8 cellular contexts compared by ENCODE assay signal in the genomic region with DNA sequence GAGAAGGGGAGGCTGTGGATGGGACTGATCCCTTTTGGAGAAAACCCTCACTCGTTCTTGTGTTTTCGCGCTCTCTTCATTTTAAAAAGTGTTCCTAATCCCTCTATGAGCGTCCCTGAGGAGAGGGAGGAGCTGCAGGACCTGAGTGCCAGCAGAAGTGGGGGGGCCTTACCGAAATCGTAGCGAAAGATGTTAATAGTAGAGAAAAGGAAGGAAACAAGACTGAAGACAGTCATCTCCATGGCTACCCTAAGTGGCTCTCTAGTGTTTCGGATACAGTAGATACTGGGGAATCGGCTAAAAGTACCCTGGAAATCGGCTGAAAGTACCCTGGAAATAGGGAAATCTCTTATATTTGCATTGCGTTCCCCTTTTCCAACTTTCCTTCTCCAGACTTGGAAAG. TPM values are rescaled to one million over a fixed set of nuclear protein-coding genes. Genes with fewer than 3 reads are reported as not detected.
DNase-seq lines count a peak whose midpoint lies in the region; ATAC-seq and TF ChIP-seq lines count a peak whose summit lies in the region.

No MANE protein-coding gene starts in this region.

- DNase-seq in activated CD4-positive, alpha-beta T cell treated with anti-CD3 and anti-CD28 coated beads, Interleukin-2, amount 10 ng/mL, durations not matched to agents 24 days and 14 days, result no peak
- no peak for DNase-seq in activated CD4-positive, alpha-beta T cell treated with anti-CD3 and anti-CD28 coated beads for 48 hours
- DNase-seq in activated naive CD4-positive, alpha-beta T cell treated with anti-CD3 and anti-CD28 coated beads, Interleukin-2, amount 50 U/mL, for 72 hours (ENCODE audit: low spot score in 2 of 2), result no peak
- DNase-seq in tibial nerve (ENCODE audit: low spot score in 2 of 2) (no peak), hepatic stellate cell (ENCODE audit: low spot score) (no peak)

- intact Hi-C loops in activated CD4-positive, alpha-beta T cell treated with anti-CD3 and anti-CD28 coated beads, Interleukin-2, amount 10 ng/mL, durations not matched to agents 24 days and 14 days (cut with micrococcal nuclease), result loop anchor here (1.0 to 5.0 kb wide), 7 partner anchors 9 to 89 kb away; no protein-coding TSS in a partner anchor

- TF ChIP-seq CTCF in tibial nerve (IDR thresholded peaks at IDR 0.05), result no peak

- H3K4me1 ChIP-seq in tibial nerve, result peaks cover 0 to 31% (median 11%) of the 10 kb centered on the region in 4 donors

- H3K27me3 ChIP-seq in layer of hippocampus (ENCODE audit: control insufficient read depth, insufficient read depth, low read length), result no peaks in the 10 kb centered on the region
- H3K27me3 ChIP-seq in tibial nerve, result no peaks in the 10 kb centered on the region

- no peaks in the 10 kb centered on the region for H3K9me3 ChIP-seq in tibial nerve

- H3K27ac Mint-ChIP-seq in activated CD4-positive, alpha-beta T cell treated with anti-CD3 and anti-CD28 coated beads, Interleukin-2, amount 10 ng/mL, durations not matched to agents 24 days and 14 days, result peak overlapping the region; percentile 96
- peak overlapping the region; percentile 90 to 94 for H3K27ac Mint-ChIP-seq in activated naive CD4-positive, alpha-beta T cell treated with anti-CD3 and anti-CD28 coated beads, Interleukin-2, amount 50 U/mL, for 72 hours

- peak overlapping the region; percentile 95 for H3K4me3 Mint-ChIP-seq in activated CD4-positive, alpha-beta T cell treated with anti-CD3 and anti-CD28 coated beads, Interleukin-2, amount 10 ng/mL, durations not matched to agents 24 days and 14 days

- no peaks in the 10 kb centered on the region for H3K9me3 Mint-ChIP-seq in activated CD4-positive, alpha-beta T cell treated with anti-CD3 and anti-CD28 coated beads, Interleukin-2, amount 10 ng/mL, durations not matched to agents 24 days and 14 days
- no peaks in the 10 kb centered on the region for H3K9me3 Mint-ChIP-seq in activated naive CD4-positive, alpha-beta T cell treated with anti-CD3 and anti-CD28 coated beads, Interleukin-2, amount 50 U/mL, for 72 hours

- H3K4me1 Mint-ChIP-seq in activated CD4-positive, alpha-beta T cell treated with anti-CD3 and anti-CD28 coated beads, Interleukin-2, amount 10 ng/mL, durations not matched to agents 24 days and 14 days, result peaks cover 40% of the 10 kb centered on the region

- TF ChIP-seq EP300 in tibial nerve (IDR thresholded peaks at IDR 0.05), result no peak

- H3K27me3 Mint-ChIP-seq in activated CD4-positive, alpha-beta T cell treated with anti-CD3 and anti-CD28 coated beads, Interleukin-2, amount 10 ng/mL, durations not matched to agents 24 days and 14 days, result no peaks in the 10 kb centered on the region

- no peak for TF ChIP-seq POLR2A in tibial nerve (IDR thresholded peaks at IDR 0.05)

- peak overlapping the region; percentile 94 for H3K27ac ChIP-seq in layer of hippocampus (ENCODE audit: low read depth, low read length)
- peak overlapping the region; percentile 75 to 96 (median 93) for H3K27ac ChIP-seq in tibial nerve

- H3K36me3 Mint-ChIP-seq in activated CD4-positive, alpha-beta T cell treated with anti-CD3 and anti-CD28 coated beads, Interleukin-2, amount 10 ng/mL, durations not matched to agents 24 days and 14 days (ENCODE audit: low read depth), result peaks cover 13% of the 10 kb centered on the region
- H3K36me3 Mint-ChIP-seq in activated naive CD4-positive, alpha-beta T cell treated with anti-CD3 and anti-CD28 coated beads, Interleukin-2, amount 50 U/mL, for 72 hours, result peaks cover 6 to 21% of the 10 kb centered on the region in 2 donors

- peak; percentile 37 for ATAC-seq in HG03175 (IDR thresholded peaks at IDR 0.05; ENCODE audit: unreplicated experiment)
- ATAC-seq in activated naive CD4-positive, alpha-beta T cell treated with anti-CD3 and anti-CD28 coated beads, Interleukin-2, amount 50 U/mL, for 72 hours, result peak; percentile 40 to 49
- no peak for ATAC-seq in HG03439 (IDR thresholded peaks at IDR 0.05; ENCODE audit: unreplicated experiment)

- H3K36me3 ChIP-seq in tibial nerve, result no peaks in the 10 kb centered on the region

- H3K4me3 ChIP-seq in tibial nerve, result peak overlapping the region; percentile 67 to 99 (median 96)

- 37 to 38% methylated on average over 11 of the region's 11 CpGs for WGBS in tibial nerve, 2 donors

RNA-seq across cellular contexts. Expression of a gene that starts 0.3 kb away (rescaled TPM):
- 26.7 and 27.6 TPM in 2 replicates for total RNA-seq in activated CD4-positive, alpha-beta T cell treated with anti-CD3 and anti-CD28 coated beads, Interleukin-2, amount 10 ng/mL, durations not matched to agents 24 days and 14 days
- 10 to 100 TPM; 13.0 to 15.3 TPM for total RNA-seq in activated naive CD4-positive, alpha-beta T cell treated with anti-CD3 and anti-CD28 coated beads, Interleukin-2, amount 50 U/mL, for 72 hours
- total RNA-seq in tibial nerve, result 10 to 100 TPM; 10.5 to 15.5 (median 14.1) TPM

RNA-seq across cellular contexts. Expression of a gene that starts 15.9 kb away (rescaled TPM):
- total RNA-seq in activated CD4-positive, alpha-beta T cell treated with anti-CD3 and anti-CD28 coated beads, Interleukin-2, amount 10 ng/mL, durations not matched to agents 24 days and 14 days, result 19.9 and 20.9 TPM in 2 replicates
- total RNA-seq in activated naive CD4-positive, alpha-beta T cell treated with anti-CD3 and anti-CD28 coated beads, Interleukin-2, amount 50 U/mL, for 72 hours, result 10 to 100 TPM; 11.1 to 17.2 TPM
- total RNA-seq in tibial nerve, result 1 to 10 TPM; 2.4 to 4.8 (median 2.7) TPM
